In genomic region chr7:14682910-14683465, GRCh38 we compare ENCODE assay signal across 37 cellular contexts.
"Had no signal": no experiment of that assay in that cellular context is flagged by ENCODE, and none has a peak within 500 bp of the region (broad histone marks: within the 10 kb centered on the region; RNA-seq: fewer than 3 reads in every experiment).

No MANE protein-coding gene starts in this region.

- H3K36me3 Mint-ChIP-seq: activated naive CD4-positive, alpha-beta T cell treated with anti-CD3 and anti-CD28 coated beads, Interleukin-2, amount 10 ng/mL, durations not matched to agents 7 days and 5 days; activated naive CD4-positive, alpha-beta T cell treated with anti-CD3 and anti-CD28 coated beads, Interleukin-2, amount 50 U/mL, for 24 hours; activated naive CD4-positive, alpha-beta T cell treated with anti-CD3 and anti-CD28 coated beads, Interleukin-2, amount 50 U/mL, for 72 hours; activated naive CD8-positive, alpha-beta T cell; activated naive CD8-positive, alpha-beta T cell treated with anti-CD3 and anti-CD28 coated beads for 36 hours; activated naive CD8-positive, alpha-beta T cell treated with anti-CD3 and anti-CD28 coated beads, Interleukin-2, amount 10 ng/mL, durations not matched to agents 7 days and 5 days had no signal

- H3K4me1 Mint-ChIP-seq: activated naive CD4-positive, alpha-beta T cell treated with anti-CD3 and anti-CD28 coated beads, Interleukin-2, amount 10 ng/mL, durations not matched to agents 7 days and 5 days; activated naive CD4-positive, alpha-beta T cell treated with anti-CD3 and anti-CD28 coated beads, Interleukin-2, amount 50 U/mL, for 24 hours; activated naive CD8-positive, alpha-beta T cell treated with anti-CD3 and anti-CD28 coated beads for 36 hours; activated naive CD8-positive, alpha-beta T cell treated with anti-CD3 and anti-CD28 coated beads, Interleukin-2, amount 10 ng/mL, durations not matched to agents 7 days and 5 days; activated naive CD8-positive, alpha-beta T cell treated with anti-CD3 and anti-CD28 coated beads, Interleukin-2, amount 50 U/mL, for 24 hours; activated T-helper 17 cell treated with anti-CD3 and anti-CD28 coated beads, Interleukin-2, amount 50 U/mL, for 72 hours; brain; central memory CD8-positive, alpha-beta T cell had no signal

- H3K36me3 ChIP-seq: adrenal gland, ascending aorta, brain microvascular endothelial cell, breast epithelium, cardiac muscle cell had no signal

- H3K9me3 Mint-ChIP-seq: activated naive CD4-positive, alpha-beta T cell treated with anti-CD3 and anti-CD28 coated beads for 36 hours; activated naive CD4-positive, alpha-beta T cell treated with anti-CD3 and anti-CD28 coated beads, Interleukin-2, amount 10 ng/mL, durations not matched to agents 7 days and 5 days; activated naive CD4-positive, alpha-beta T cell treated with anti-CD3 and anti-CD28 coated beads, Interleukin-2, amount 50 U/mL, for 24 hours; activated naive CD4-positive, alpha-beta T cell treated with anti-CD3 and anti-CD28 coated beads, Interleukin-2, amount 50 U/mL, for 72 hours; activated naive CD8-positive, alpha-beta T cell treated with anti-CD3 and anti-CD28 coated beads for 36 hours; activated naive CD8-positive, alpha-beta T cell treated with anti-CD3 and anti-CD28 coated beads, Interleukin-2, amount 10 ng/mL, durations not matched to agents 7 days and 5 days; activated naive CD8-positive, alpha-beta T cell treated with anti-CD3 and anti-CD28 coated beads, Interleukin-2, amount 50 U/mL, for 24 hours; activated T-cell treated with anti-CD3 and anti-CD28 coated beads, Interleukin-2, amount 50 U/mL, for 24 hours; activated T-cell treated with anti-CD3 and anti-CD28 coated beads, Interleukin-2, amount 50 U/mL, for 4 hours; activated T-cell treated with anti-CD3 and anti-CD28 coated beads, Interleukin-2, amount 50 U/mL, for 72 hours; activated T-helper 1 cell treated with anti-CD3 and anti-CD28 coated beads, Interleukin-12 subunit alpha, Interleukin-12 subunit beta, Interleukin-2, Interleukin-4 antibody, amounts not matched to agents 30 ng/mL and 10 ng/mL and 1 ng/mL, durations not matched to agents 14 hours and 24 hours and 36 hours; activated T-helper 17 cell treated with anti-CD3 and anti-CD28 coated beads, Interleukin-2, amount 50 U/mL, for 72 hours; activated T-helper 2 cell treated with anti-CD3 and anti-CD28 coated beads, Interferon-gamma antibody, Interleukin-2, Interleukin-4, amounts not matched to agents 10 μg/mL and 5 μg/mL and 100 μg/mL, durations not matched to agents 14 hours and 24 hours and 36 hours; brain; central memory CD8-positive, alpha-beta T cell had no signal

- ATAC-seq: activated naive CD4-positive, alpha-beta T cell treated with anti-CD3 and anti-CD28 coated beads, Interleukin-2, amount 50 U/mL, for 72 hours; activated naive CD8-positive, alpha-beta T cell treated with anti-CD3 and anti-CD28 coated beads, Interleukin-2, amount 50 U/mL, for 24 hours; activated T-cell treated with anti-CD3 and anti-CD28 coated beads, Interleukin-2, amount 50 U/mL, for 4 hours; activated T-cell treated with anti-CD3 and anti-CD28 coated beads, Interleukin-2, amount 50 U/mL, for 72 hours; activated T-helper 17 cell treated with anti-CD3 and anti-CD28 coated beads, Interleukin-2, amount 50 U/mL, for 72 hours; body of pancreas had no signal

- H3K4me3 ChIP-seq: adrenal gland, ascending aorta, body of pancreas, breast epithelium, cardiac muscle cell had no signal

- H3K9me3 ChIP-seq: adrenal gland, ascending aorta, body of pancreas, breast epithelium had no signal

- H3K27ac ChIP-seq: adrenal gland, ascending aorta, body of pancreas, brain microvascular endothelial cell, breast epithelium, cardiac muscle cell had no signal

- DNase-seq: activated effector memory CD4-positive, alpha-beta T cell treated with anti-CD3 and anti-CD28 coated beads, Interleukin-2, amount 50 U/mL, for 16 hours; activated effector memory CD4-positive, alpha-beta T cell treated with Interleukin-2 at 50 U/mL for 16 hours; activated gamma-delta T cell; activated gamma-delta T cell treated with Interleukin-2 at 50 U/mL for 16 hours; activated naive CD4-positive, alpha-beta T cell; activated naive CD4-positive, alpha-beta T cell treated with anti-CD3 and anti-CD28 coated beads for 36 hours; activated naive CD4-positive, alpha-beta T cell treated with anti-CD3 and anti-CD28 coated beads, Interleukin-2, amount 10 ng/mL, durations not matched to agents 7 days and 5 days; activated naive CD4-positive, alpha-beta T cell treated with anti-CD3 and anti-CD28 coated beads, Interleukin-2, amount 50 U/mL, for 16 hours; activated naive CD4-positive, alpha-beta T cell treated with Interleukin-2 at 50 U/mL for 16 hours; activated naive CD8-positive, alpha-beta T cell treated with anti-CD3 and anti-CD28 coated beads for 36 hours; activated naive CD8-positive, alpha-beta T cell treated with anti-CD3 and anti-CD28 coated beads, Interleukin-2, amount 10 ng/mL, durations not matched to agents 7 days and 5 days; activated naive CD8-positive, alpha-beta T cell treated with anti-CD3 and anti-CD28 coated beads, Interleukin-2, amount 50 U/mL, for 24 hours; activated T-cell treated with anti-CD3 and anti-CD28 coated beads, Interleukin-2, amount 50 U/mL, for 24 hours; activated T-cell treated with anti-CD3 and anti-CD28 coated beads, Interleukin-2, amount 50 U/mL, for 4 hours; activated T-cell treated with anti-CD3 and anti-CD28 coated beads, Interleukin-2, amount 50 U/mL, for 48 hours; activated T-cell treated with anti-CD3 and anti-CD28 coated beads, Interleukin-2, amount 50 U/mL, for 72 hours; adrenal gland; amniotic stem cell; amygdala; anterior cingulate cortex; aorta; body of pancreas; brain microvascular endothelial cell; caudate nucleus; central memory CD4-positive, alpha-beta T cell; cerebellar nuclear complex had no signal

- H3K27me3 Mint-ChIP-seq: activated naive CD4-positive, alpha-beta T cell treated with anti-CD3 and anti-CD28 coated beads, Interleukin-2, amount 10 ng/mL, durations not matched to agents 7 days and 5 days; activated naive CD4-positive, alpha-beta T cell treated with anti-CD3 and anti-CD28 coated beads, Interleukin-2, amount 50 U/mL, for 24 hours; activated naive CD8-positive, alpha-beta T cell; activated naive CD8-positive, alpha-beta T cell treated with anti-CD3 and anti-CD28 coated beads for 36 hours; activated naive CD8-positive, alpha-beta T cell treated with anti-CD3 and anti-CD28 coated beads, Interleukin-2, amount 10 ng/mL, durations not matched to agents 7 days and 5 days; activated T-cell treated with anti-CD3 and anti-CD28 coated beads, Interleukin-2, amount 50 U/mL, for 24 hours; central memory CD8-positive, alpha-beta T cell had no signal

- H3K4me1 ChIP-seq: adrenal gland, ascending aorta, body of pancreas, breast epithelium had no signal

- H3K27ac Mint-ChIP-seq: activated naive CD4-positive, alpha-beta T cell treated with anti-CD3 and anti-CD28 coated beads for 36 hours; activated naive CD4-positive, alpha-beta T cell treated with anti-CD3 and anti-CD28 coated beads, Interleukin-2, amount 10 ng/mL, durations not matched to agents 7 days and 5 days; activated naive CD4-positive, alpha-beta T cell treated with anti-CD3 and anti-CD28 coated beads, Interleukin-2, amount 50 U/mL, for 24 hours; activated naive CD4-positive, alpha-beta T cell treated with anti-CD3 and anti-CD28 coated beads, Interleukin-2, amount 50 U/mL, for 72 hours; activated naive CD8-positive, alpha-beta T cell; activated naive CD8-positive, alpha-beta T cell treated with anti-CD3 and anti-CD28 coated beads for 36 hours; activated naive CD8-positive, alpha-beta T cell treated with anti-CD3 and anti-CD28 coated beads, Interleukin-2, amount 10 ng/mL, durations not matched to agents 7 days and 5 days; activated naive CD8-positive, alpha-beta T cell treated with anti-CD3 and anti-CD28 coated beads, Interleukin-2, amount 50 U/mL, for 24 hours; activated T-cell treated with anti-CD3 and anti-CD28 coated beads, Interleukin-2, amount 50 U/mL, for 24 hours; activated T-cell treated with anti-CD3 and anti-CD28 coated beads, Interleukin-2, amount 50 U/mL, for 72 hours; activated T-helper 1 cell treated with anti-CD3 and anti-CD28 coated beads, Interleukin-12 subunit alpha, Interleukin-12 subunit beta, Interleukin-2, Interleukin-4 antibody, amounts not matched to agents 30 ng/mL and 10 ng/mL and 1 ng/mL, durations not matched to agents 14 hours and 24 hours and 36 hours; activated T-helper 17 cell treated with anti-CD3 and anti-CD28 coated beads, Interleukin-2, amount 50 U/mL, for 72 hours; activated T-helper 2 cell treated with anti-CD3 and anti-CD28 coated beads, Interferon-gamma antibody, Interleukin-2, Interleukin-4, amounts not matched to agents 10 μg/mL and 5 μg/mL and 100 μg/mL, durations not matched to agents 14 hours and 24 hours and 36 hours; brain had no signal

- H3K4me3 Mint-ChIP-seq: activated naive CD4-positive, alpha-beta T cell treated with anti-CD3 and anti-CD28 coated beads for 36 hours; activated naive CD4-positive, alpha-beta T cell treated with anti-CD3 and anti-CD28 coated beads, Interleukin-2, amount 10 ng/mL, durations not matched to agents 7 days and 5 days; activated naive CD4-positive, alpha-beta T cell treated with anti-CD3 and anti-CD28 coated beads, Interleukin-2, amount 50 U/mL, for 24 hours; activated naive CD8-positive, alpha-beta T cell; activated naive CD8-positive, alpha-beta T cell treated with anti-CD3 and anti-CD28 coated beads for 36 hours; activated naive CD8-positive, alpha-beta T cell treated with anti-CD3 and anti-CD28 coated beads, Interleukin-2, amount 10 ng/mL, durations not matched to agents 7 days and 5 days; activated naive CD8-positive, alpha-beta T cell treated with anti-CD3 and anti-CD28 coated beads, Interleukin-2, amount 50 U/mL, for 24 hours; activated T-cell treated with anti-CD3 and anti-CD28 coated beads, Interleukin-2, amount 50 U/mL, for 24 hours; activated T-cell treated with anti-CD3 and anti-CD28 coated beads, Interleukin-2, amount 50 U/mL, for 4 hours; activated T-cell treated with anti-CD3 and anti-CD28 coated beads, Interleukin-2, amount 50 U/mL, for 72 hours; activated T-helper 1 cell treated with anti-CD3 and anti-CD28 coated beads, Interleukin-12 subunit alpha, Interleukin-12 subunit beta, Interleukin-2, Interleukin-4 antibody, amounts not matched to agents 30 ng/mL and 10 ng/mL and 1 ng/mL, durations not matched to agents 14 hours and 24 hours and 36 hours; activated T-helper 17 cell treated with anti-CD3 and anti-CD28 coated beads, Interleukin-2, amount 50 U/mL, for 72 hours; brain; central memory CD8-positive, alpha-beta T cell had no signal

- H3K27me3 ChIP-seq: adrenal gland, ascending aorta, body of pancreas, brain microvascular endothelial cell, breast epithelium, cardiac muscle cell had no signal
